Comparison of ENCODE assay signal across 13 cellular contexts in genomic region chr11:2517386-2518064, GRCh38.
DNase-seq lines count a peak whose midpoint lies in the region; ATAC-seq and TF ChIP-seq lines count a peak whose summit lies in the region.
"Had no signal": no experiment of that assay in that cellular context is flagged by ENCODE, and none has a peak within 500 bp of the region (broad histone marks: within the 10 kb centered on the region; RNA-seq: fewer than 3 reads in every experiment).

No MANE protein-coding gene starts in this region.

- H3K27ac ChIP-seq in transverse colon = no peak overlapping the region

- intact Hi-C loops in transverse colon (cut with DNase I; ENCODE audit: low total_unique reads) = no loop called here

- no peaks in the 10 kb centered on the region for H3K36me3 Mint-ChIP-seq in activated T-cell treated with anti-CD3 and anti-CD28 coated beads, Interleukin-2, amount 50 U/mL, for 72 hours (ENCODE audit: insufficient read depth in 2 of 2)
- no peaks in the 10 kb centered on the region for H3K36me3 Mint-ChIP-seq in mesothelial cell of epicardium

- H3K4me1 ChIP-seq in transverse colon = no peaks in the 10 kb centered on the region

- no peak overlapping the region for H3K4me3 Mint-ChIP-seq in activated T-cell treated with anti-CD3 and anti-CD28 coated beads, Interleukin-2, amount 50 U/mL, for 72 hours
- H3K4me3 Mint-ChIP-seq in mesothelial cell of epicardium = no peak overlapping the region
- H3K4me3 Mint-ChIP-seq: T-helper 1 cell treated with Interleukin-12 subunit alpha and Interleukin-12 subunit beta and Interleukin-4 antibody, amounts not matched to agents 30 μg/mL and 1 μg/mL, for 36 hours had no signal

- H3K27ac Mint-ChIP-seq in activated T-cell treated with anti-CD3 and anti-CD28 coated beads, Interleukin-2, amount 50 U/mL, for 72 hours = no peak overlapping the region
- H3K27ac Mint-ChIP-seq in mesothelial cell of epicardium = no peak overlapping the region
- H3K27ac Mint-ChIP-seq: T-helper 1 cell treated with Interleukin-12 subunit alpha and Interleukin-12 subunit beta and Interleukin-4 antibody, amounts not matched to agents 30 μg/mL and 1 μg/mL, for 36 hours had no signal

- no peaks in the 10 kb centered on the region for H3K9me3 Mint-ChIP-seq in activated T-cell treated with anti-CD3 and anti-CD28 coated beads, Interleukin-2, amount 50 U/mL, for 72 hours
- no peaks in the 10 kb centered on the region for H3K9me3 Mint-ChIP-seq in mesothelial cell of epicardium
- H3K9me3 Mint-ChIP-seq: T-helper 1 cell treated with Interleukin-12 subunit alpha and Interleukin-12 subunit beta and Interleukin-4 antibody, amounts not matched to agents 30 μg/mL and 1 μg/mL, for 36 hours had no signal

- 86% methylated on average over 26 of the region's 26 CpGs; no CpG with 5 or more reads in 1 of the 2 donors for WGBS in transverse colon (ENCODE audit: low coverage in 1 of 2), 2 donors

- TF ChIP-seq EP300 in transverse colon (IDR thresholded peaks at IDR 0.05; ENCODE audit: low read depth) = no peak

- in situ Hi-C loops in transverse colon (cut with MboI; ENCODE audit: low pct_ligation_motif_present in 1 of 4, low pct_unique_long_range_greater_than_20kb in 1 of 4, low sequenced_read_pairs in 3 of 4) = no loop called here

- no peak for ATAC-seq in activated T-cell treated with anti-CD3 and anti-CD28 coated beads, Interleukin-2, amount 50 U/mL, for 72 hours (replicated peaks in 1 of 2)
- ATAC-seq in GM19397 (IDR thresholded peaks at IDR 0.05; ENCODE audit: unreplicated experiment) (no peak), GM19395 (IDR thresholded peaks at IDR 0.05; ENCODE audit: unreplicated experiment) (no peak)

- no peaks in the 10 kb centered on the region for H3K27me3 Mint-ChIP-seq in activated T-cell treated with anti-CD3 and anti-CD28 coated beads, Interleukin-2, amount 50 U/mL, for 72 hours (ENCODE audit: low read depth)
- H3K27me3 Mint-ChIP-seq in mesothelial cell of epicardium (ENCODE audit: low read depth) = peaks cover 21% of the 10 kb centered on the region

- no peaks in the 10 kb centered on the region for H3K4me1 Mint-ChIP-seq in activated T-cell treated with anti-CD3 and anti-CD28 coated beads, Interleukin-2, amount 50 U/mL, for 72 hours (ENCODE audit: low read depth)
- H3K4me1 Mint-ChIP-seq in mesothelial cell of epicardium = no peaks in the 10 kb centered on the region

- peak; percentile 7 to 9 for DNase-seq in activated T-cell treated with anti-CD3 and anti-CD28 coated beads, Interleukin-2, amount 50 U/mL, for 48 hours
- no peak for DNase-seq in activated T-cell treated with anti-CD3 and anti-CD28 coated beads, Interleukin-2, amount 50 U/mL, for 72 hours
- DNase-seq in ecto neural progenitor cell (ENCODE audit: low spot score) (peak; percentile 32), mesothelial cell of epicardium (ENCODE audit: low spot score in 2 of 2, unreplicated experiment in 2 of 2) (peak; percentile 12 to 34), transverse colon (peak; percentile 5), epidermal melanocyte (ENCODE audit: insufficient read length, low spot score) (no peak)
- DNase-seq: activated CD4-positive, alpha-beta T cell treated with anti-CD3 and anti-CD28 coated beads for 4 hours; NCI-H2029 treated with DMSO at 0.1 percent for 48 hours; NCI-H774; stimulated activated CD4-positive, alpha-beta T cell treated with anti-CD3 and anti-CD28 coated beads, Interleukin-2, amount 100 ng/mL, for 48 hours had no signal

- no peaks in the 10 kb centered on the region for H3K9me3 ChIP-seq in transverse colon

- no peaks in the 10 kb centered on the region for H3K27me3 ChIP-seq in transverse colon

- no peak for TF ChIP-seq POLR2A in transverse colon (IDR thresholded peaks at IDR 0.05)

- TF ChIP-seq CTCF in mesothelial cell of epicardium (IDR thresholded peaks at IDR 0.05; ENCODE audit: unreplicated experiment) = no peak
- TF ChIP-seq CTCF in transverse colon (IDR thresholded peaks at IDR 0.05) = no peak

- H3K36me3 ChIP-seq in transverse colon = no peaks in the 10 kb centered on the region

- H3K4me3 ChIP-seq in transverse colon = no peak overlapping the region

Comparison
In these comparisons a context has a peak if more than half of its experiments do, and no peak if none do; other contexts are left out.
1. DNase-seq: peak in activated T-cell treated with anti-CD3 and anti-CD28 coated beads, Interleukin-2, amount 50 U/mL, for 48 hours (2 of 2), ecto neural progenitor cell (single experiment), mesothelial cell of epicardium (2 of 2) and transverse colon (single experiment); none in activated T-cell treated with anti-CD3 and anti-CD28 coated beads, Interleukin-2, amount 50 U/mL, for 72 hours (0 of 2) and epidermal melanocyte (single experiment).